ENCODE assay signal across 9 cellular contexts in the genomic region with DNA sequence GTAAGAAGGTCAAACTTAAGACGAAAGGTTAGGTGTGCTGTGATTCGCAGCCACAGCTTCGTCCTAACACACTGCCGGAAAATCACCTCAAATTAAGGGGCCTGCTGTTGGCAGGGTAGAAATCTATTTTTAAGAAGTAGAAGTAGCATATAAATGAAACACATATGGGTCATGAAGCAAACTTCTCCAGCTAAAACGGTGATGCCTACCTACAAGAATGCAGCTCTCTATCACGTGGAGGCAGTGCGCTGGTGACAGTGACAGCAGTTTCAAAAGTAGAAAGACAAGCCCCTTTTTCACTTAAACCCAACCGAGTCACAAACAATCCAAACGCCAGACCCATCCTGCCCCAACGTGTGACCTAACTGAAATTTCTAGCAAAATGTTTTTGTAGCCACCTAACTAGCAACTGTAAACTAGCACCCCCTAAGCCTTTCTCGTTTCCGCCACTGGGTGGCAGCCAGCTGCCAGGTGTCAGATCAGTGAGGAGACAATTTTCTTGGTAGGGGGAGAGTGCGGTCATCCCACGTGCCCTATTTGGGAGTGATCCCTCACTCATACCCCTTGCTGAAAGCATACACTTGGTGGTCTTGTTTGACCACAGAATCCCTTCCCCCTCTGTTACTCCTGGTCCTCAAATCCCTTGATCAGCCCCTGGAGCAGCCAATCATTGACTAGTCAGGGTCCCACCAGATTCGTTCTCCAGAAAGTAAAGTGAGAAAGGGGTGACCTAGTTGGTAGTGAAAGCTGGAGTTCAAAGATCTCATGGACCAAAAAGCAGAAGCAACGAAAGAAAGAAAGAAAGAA.
DNase-seq lines count a peak whose midpoint lies in the region; ATAC-seq and TF ChIP-seq lines count a peak whose summit lies in the region.
"Had no signal": no experiment of that assay in that cellular context is flagged by ENCODE, and none has a peak within 500 bp of the region (broad histone marks: within the 10 kb centered on the region; RNA-seq: fewer than 3 reads in every experiment).

No MANE protein-coding gene starts in this region.

- H3K4me1 Mint-ChIP-seq in activated naive CD8-positive, alpha-beta T cell treated with anti-CD3 and anti-CD28 coated beads, Interleukin-2, amount 50 U/mL, for 24 hours = no peaks in the 10 kb centered on the region

- intact Hi-C loops in cardiac septum (cut with DNase I) (loop anchor here (2.0 to 10.0 kb wide), 3 partner anchors 141 to 633 kb away; no protein-coding TSS in a partner anchor), posterior vena cava (cut with DNase I) (loop anchor here (2.0 to 5.0 kb wide), 2 partner anchors 135 to 143 kb away; no protein-coding TSS in a partner anchor)

- peak; percentile 86 for TF ChIP-seq CTCF in GM13977 (IDR thresholded peaks at IDR 0.05; ENCODE audit: extremely low read depth, insufficient read depth, missing control alignments)

- H3K4me3 Mint-ChIP-seq in activated naive CD8-positive, alpha-beta T cell treated with anti-CD3 and anti-CD28 coated beads, Interleukin-2, amount 50 U/mL, for 24 hours = no peak overlapping the region
- H3K4me3 Mint-ChIP-seq: natural killer cell treated with Interleukin-12 subunit alpha and Interleukin-12 subunit beta and Interleukin-15 and Interleukin-18, amount 100 ng/mL, for 72 hours had no signal

- DNase-seq in ACHN (peak; percentile 66), GM13977 (ENCODE audit: low spot score) (peak; percentile 53), RPMI7951 (ENCODE audit: low read depth) (peak; percentile 56), cardiac septum (ENCODE audit: low spot score) (peak; percentile 80), posterior vena cava (ENCODE audit: low spot score) (peak; percentile 91)
- peak; percentile 41 for DNase-seq in Jurkat, Clone E6-1 (ENCODE audit: low read depth, low spot score)
- peak; percentile 58 for DNase-seq in activated naive CD8-positive, alpha-beta T cell treated with anti-CD3 and anti-CD28 coated beads, Interleukin-2, amount 50 U/mL, for 24 hours

- H3K9me3 Mint-ChIP-seq in activated naive CD8-positive, alpha-beta T cell treated with anti-CD3 and anti-CD28 coated beads, Interleukin-2, amount 50 U/mL, for 24 hours = no peaks in the 10 kb centered on the region
- H3K9me3 Mint-ChIP-seq: natural killer cell treated with Interleukin-12 subunit alpha and Interleukin-12 subunit beta and Interleukin-15 and Interleukin-18, amount 100 ng/mL, for 72 hours had no signal

- H3K36me3 Mint-ChIP-seq in activated naive CD8-positive, alpha-beta T cell treated with anti-CD3 and anti-CD28 coated beads, Interleukin-2, amount 50 U/mL, for 24 hours (ENCODE audit: low read depth) = no peaks in the 10 kb centered on the region
- H3K36me3 Mint-ChIP-seq: natural killer cell treated with Interleukin-12 subunit alpha and Interleukin-12 subunit beta and Interleukin-15 and Interleukin-18, amount 100 ng/mL, for 72 hours had no signal

- no peak overlapping the region for H3K27ac Mint-ChIP-seq in activated naive CD8-positive, alpha-beta T cell treated with anti-CD3 and anti-CD28 coated beads, Interleukin-2, amount 50 U/mL, for 24 hours
- H3K27ac Mint-ChIP-seq: natural killer cell treated with Interleukin-12 subunit alpha and Interleukin-12 subunit beta and Interleukin-15 and Interleukin-18, amount 100 ng/mL, for 72 hours had no signal

- no peak overlapping the region for H3K4me3 ChIP-seq in Jurkat, Clone E6-1 (ENCODE audit: low read length)

- in situ Hi-C loops in ACHN (cut with HindIII; ENCODE audit: low pct_ligation_motif_present, low pct_unique_long_range_greater_than_20kb, low sequenced_read_pairs) (loop anchor here (25.0 kb wide), 1 partner anchor 140 kb away; no protein-coding TSS in a partner anchor), GM13977 (cut with MboI; ENCODE audit: low pct_unique_long_range_greater_than_20kb, low sequenced_read_pairs, unreplicated experiment) (loop anchor here (10.0 kb wide), 1 partner anchor 143 kb away; no protein-coding TSS in a partner anchor)

- peaks cover 6% of the 10 kb centered on the region for H3K27me3 Mint-ChIP-seq in activated naive CD8-positive, alpha-beta T cell treated with anti-CD3 and anti-CD28 coated beads, Interleukin-2, amount 50 U/mL, for 24 hours

- ATAC-seq in activated naive CD8-positive, alpha-beta T cell treated with anti-CD3 and anti-CD28 coated beads, Interleukin-2, amount 50 U/mL, for 24 hours = no peak
- ATAC-seq in GM19324 (IDR thresholded peaks at IDR 0.05; ENCODE audit: low FRiP score, unreplicated experiment) = no peak

Comparison
In these comparisons a context has a peak if more than half of its experiments do, and no peak if none do; other contexts are left out.
1. DNase-seq: peak in every context shown above with its lines; median percentile 91 in posterior vena cava; 80 in cardiac septum; 66 in ACHN; 58 in activated naive CD8-positive, alpha-beta T cell treated with anti-CD3 and anti-CD28 coated beads, Interleukin-2, amount 50 U/mL, for 24 hours; 56 in RPMI7951; 53 in GM13977; 41 in Jurkat, Clone E6-1.